31 cellular contexts compared by ENCODE assay signal in genomic region chr12:16513231-16513630, GRCh38.
"Had no signal": no experiment of that assay in that cellular context is flagged by ENCODE, and none has a peak within 500 bp of the region (broad histone marks: within the 10 kb centered on the region; RNA-seq: fewer than 3 reads in every experiment).

No MANE protein-coding gene starts in this region.

- H3K27me3 ChIP-seq: neural progenitor cell, neutrophil, ovary, right lobe of liver, sigmoid colon, suprapubic skin, testis, tibial artery, transverse colon, upper lobe of left lung, vagina had no signal

- H3K36me3 ChIP-seq: neural progenitor cell, neutrophil, ovary, right lobe of liver, sigmoid colon, suprapubic skin, tibial artery, transverse colon, upper lobe of left lung, vagina had no signal

- H3K9ac ChIP-seq: neural progenitor cell, parathyroid adenoma had no signal

- H3K27ac ChIP-seq: neural progenitor cell, neutrophil, ovary, parathyroid adenoma, psoas muscle, right lobe of liver, sigmoid colon, suprapubic skin, testis, tibial artery, transverse colon, upper lobe of left lung, vagina had no signal

- H2AFZ ChIP-seq: neural progenitor cell, parathyroid adenoma had no signal

- H3K4me1 Mint-ChIP-seq: naive B cell; naive thymus-derived CD8-positive, alpha-beta T cell; nephron progenitor cell; stimulated activated memory B cell treated with anti-CD40 and anti-IgM and Interleukin-4, amounts not matched to agents 10 μg/mL and 1 μg/mL and 100 μg/mL, for 72 hours; stimulated activated naive CD8-positive, alpha-beta T cell treated with anti-CD3 and anti-CD28 coated beads, Interleukin-15, amount 100 ng/mL, for 72 hours had no signal

- H3K27ac Mint-ChIP-seq: naive B cell; naive thymus-derived CD8-positive, alpha-beta T cell; natural killer cell treated with Interleukin-12 subunit alpha and Interleukin-12 subunit beta and Interleukin-15 and Interleukin-18, amount 100 ng/mL, for 72 hours; nephron progenitor cell; neural progenitor cell; progenitor cell of endocrine pancreas; stimulated activated memory B cell treated with anti-CD40 and anti-IgM and Interleukin-4, amounts not matched to agents 10 μg/mL and 1 μg/mL and 100 μg/mL, for 72 hours; stimulated activated naive CD8-positive, alpha-beta T cell treated with anti-CD3 and anti-CD28 coated beads, Interleukin-15, amount 100 ng/mL, for 72 hours had no signal

- H3K4me3 Mint-ChIP-seq: naive B cell; naive thymus-derived CD8-positive, alpha-beta T cell; natural killer cell treated with Interleukin-12 subunit alpha and Interleukin-12 subunit beta and Interleukin-15 and Interleukin-18, amount 100 ng/mL, for 72 hours; nephron progenitor cell; neural progenitor cell; stimulated activated memory B cell treated with anti-CD40 and anti-IgM and Interleukin-4, amounts not matched to agents 10 μg/mL and 1 μg/mL and 100 μg/mL, for 72 hours; stimulated activated naive CD8-positive, alpha-beta T cell treated with anti-CD3 and anti-CD28 coated beads, Interleukin-15, amount 100 ng/mL, for 72 hours had no signal

- H3K9me3 ChIP-seq: neutrophil, ovary, psoas muscle, right lobe of liver, sigmoid colon, suprapubic skin, testis, tibial artery, transverse colon, upper lobe of left lung, vagina had no signal

- H3K9me3 Mint-ChIP-seq: nephron progenitor cell, neural progenitor cell had no signal

- H3K4me1 ChIP-seq: neural progenitor cell, parathyroid adenoma, psoas muscle, right lobe of liver, suprapubic skin, testis, tibial artery, transverse colon, upper lobe of left lung, vagina had no signal

- H3K36me3 Mint-ChIP-seq: naive B cell; naive thymus-derived CD8-positive, alpha-beta T cell; natural killer cell treated with Interleukin-12 subunit alpha and Interleukin-12 subunit beta and Interleukin-15 and Interleukin-18, amount 100 ng/mL, for 72 hours; neural progenitor cell; stimulated activated memory B cell treated with anti-CD40 and anti-IgM and Interleukin-4, amounts not matched to agents 10 μg/mL and 1 μg/mL and 100 μg/mL, for 72 hours had no signal

- H3K4me3 ChIP-seq: neural progenitor cell, ovary, psoas muscle, right lobe of liver, sigmoid colon, suprapubic skin, testis, tibial artery, transverse colon, upper lobe of left lung, vagina had no signal

- H3K4me2 ChIP-seq: neural progenitor cell had no signal

- FAIRE-seq: small intestine, urothelium cell line had no signal

- H3K79me2 ChIP-seq: parathyroid adenoma had no signal

- H3K27me3 Mint-ChIP-seq: naive B cell; naive thymus-derived CD8-positive, alpha-beta T cell; natural killer cell treated with Interleukin-12 subunit alpha and Interleukin-12 subunit beta and Interleukin-15 and Interleukin-18, amount 100 ng/mL, for 72 hours; progenitor cell of endocrine pancreas; stimulated activated memory B cell treated with anti-CD40 and anti-IgM and Interleukin-4, amounts not matched to agents 10 μg/mL and 1 μg/mL and 100 μg/mL, for 72 hours; stimulated activated naive CD8-positive, alpha-beta T cell treated with anti-CD3 and anti-CD28 coated beads, Interleukin-15, amount 100 ng/mL, for 72 hours had no signal

- DNase-seq: naive B cell; naive thymus-derived CD8-positive, alpha-beta T cell; nephron progenitor cell; nucleus accumbens; ovary; psoas muscle; sigmoid colon; small intestine; stimulated activated CD4-positive, alpha-beta T cell treated with anti-CD3 and anti-CD28 coated beads, Interleukin-12 subunit alpha, Interleukin-12 subunit beta, amount 100 ng/mL, for 4 hours; stimulated activated CD4-positive, alpha-beta T cell treated with anti-CD3 and anti-CD28 coated beads, Interleukin-1b, Interleukin-23, amount 100 ng/mL, for 48 hours; stimulated activated CD4-positive, alpha-beta T cell treated with anti-CD3 and anti-CD28 coated beads, Interleukin-4, amount 100 ng/mL, for 1 hour; stimulated activated CD4-positive, alpha-beta T cell treated with anti-CD3 and anti-CD28 coated beads, Interleukin-4, amount 100 ng/mL, for 4 hours; stimulated activated CD8-positive, alpha-beta memory T cell treated with anti-CD3 and anti-CD28 coated beads, Interleukin-4, amount 100 ng/mL, for 48 hours; stimulated activated naive CD4-positive, alpha-beta T cell; stimulated activated naive CD8-positive, alpha-beta T cell treated with anti-CD3 and anti-CD28 coated beads, Interleukin-15, amount 100 ng/mL, for 72 hours; stimulated activated naive CD8-positive, alpha-beta T cell treated with anti-CD3 and anti-CD28 coated beads, Interleukin-15, Interleukin-2, amounts not matched to agents 100 U/mL and 50 U/mL, for 24 hours; substantia nigra; testis; tibial artery; transverse colon had no signal
